9 cellular contexts compared by ENCODE assay signal in the genomic region with DNA sequence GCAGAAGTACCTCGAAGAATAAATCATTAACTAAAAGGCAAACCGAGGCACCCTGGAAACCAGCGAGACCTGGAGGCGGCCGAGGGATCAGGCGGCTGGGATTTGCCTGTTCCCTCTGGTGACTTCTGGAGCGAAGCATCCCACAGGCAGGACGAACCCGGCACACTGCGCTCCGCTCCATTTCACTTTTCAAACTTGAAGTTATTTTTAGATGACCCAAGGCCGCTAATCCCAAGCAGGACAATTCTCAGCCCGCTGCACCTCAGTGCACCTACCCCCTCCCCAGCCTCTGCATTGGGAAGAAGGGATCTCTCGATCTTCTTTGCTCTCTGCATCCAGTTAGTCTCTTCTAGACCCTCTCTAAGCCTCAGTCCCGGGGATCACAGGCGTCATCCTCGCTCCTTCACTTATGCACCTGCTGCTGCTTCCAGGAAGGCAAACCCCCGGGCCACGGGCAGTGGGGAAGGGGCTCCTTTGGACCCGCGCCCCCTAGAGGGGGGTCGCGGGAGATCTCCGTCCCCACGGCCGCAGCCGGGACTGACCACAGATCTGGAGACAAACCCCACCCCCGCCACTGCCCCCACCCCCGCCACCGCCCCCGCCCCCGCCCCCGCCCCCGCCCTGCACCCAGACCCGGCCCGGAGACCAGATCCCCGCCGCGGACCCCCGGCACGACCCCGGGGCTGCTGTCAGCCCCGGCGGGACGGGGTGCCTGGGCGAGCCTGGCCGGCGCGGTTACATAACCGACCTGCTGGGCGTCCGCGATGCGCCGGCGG. TPM values are rescaled to one million over a fixed set of nuclear protein-coding genes. Genes with fewer than 3 reads are reported as not detected.
DNase-seq lines count a peak whose midpoint lies in the region; ATAC-seq and TF ChIP-seq lines count a peak whose summit lies in the region.
"Had no signal": no experiment of that assay in that cellular context is flagged by ENCODE, and none has a peak within 500 bp of the region (broad histone marks: within the 10 kb centered on the region; RNA-seq: fewer than 3 reads in every experiment).

No MANE protein-coding gene starts in this region.

- peak overlapping the region; percentile 86 for H3K4me3 Mint-ChIP-seq in type B pancreatic cell

- no peak for ATAC-seq in HG03521 (IDR thresholded peaks at IDR 0.05; ENCODE audit: unreplicated experiment)

- H3K4me1 ChIP-seq in duodenal mucosa (ENCODE audit: control insufficient read depth in 1 of 2, insufficient read depth in 2 of 2, low read length in 2 of 2), result peaks cover 6 to 11% of the 10 kb centered on the region in 2 donors

- H3K36me3 ChIP-seq in duodenal mucosa (ENCODE audit: control insufficient read depth in 1 of 2, insufficient read depth in 2 of 2, low read length in 2 of 2), result no peaks in the 10 kb centered on the region

- no peaks in the 10 kb centered on the region for H3K9me3 ChIP-seq in duodenal mucosa (ENCODE audit: control insufficient read depth in 1 of 2, low read length in 2 of 2)

- peak overlapping the region; percentile 62 for H3K4me3 ChIP-seq in duodenal mucosa (ENCODE audit: low read depth in 1 of 2, low read length in 2 of 2)

- no peaks in the 10 kb centered on the region for H3K36me3 Mint-ChIP-seq in type B pancreatic cell

- H3K27ac Mint-ChIP-seq in type B pancreatic cell, result no peak overlapping the region

- H3K27me3 ChIP-seq in duodenal mucosa (ENCODE audit: control insufficient read depth in 1 of 2, insufficient read depth in 2 of 2, low read length in 2 of 2), result peaks cover 46 to 53% of the 10 kb centered on the region in 2 donors

- no peak overlapping the region for H3K9ac ChIP-seq in duodenal mucosa (ENCODE audit: low read depth in 1 of 2, low read length in 2 of 2)

- H3K9me3 Mint-ChIP-seq in type B pancreatic cell, result no peaks in the 10 kb centered on the region

- DNase-seq in NCI-H1436 (lab: John Stamatoyannopoulos, UW) (peak; percentile 2), NCI-H1436 treated with DMSO at 0.1 percent for 48 hours (lab: John Stamatoyannopoulos, UW) (no peak), NCI-H526 (lab: John Stamatoyannopoulos, UW) (peak; percentile 41 to 81), medulla oblongata (ENCODE audit: extremely low spot score) (peak; percentile 55), type B pancreatic cell (ENCODE audit: extremely low spot score, unreplicated experiment) (peak; percentile 70), KG1 (lab: John Stamatoyannopoulos, UW) (no peak)
- DNase-seq: DND-41 had no signal

- no peak overlapping the region for H3K27ac ChIP-seq in duodenal mucosa (ENCODE audit: low read depth, low read length)

- peaks cover 82% of the 10 kb centered on the region for H3K27me3 Mint-ChIP-seq in type B pancreatic cell

- no peaks in the 10 kb centered on the region for H3K4me1 Mint-ChIP-seq in type B pancreatic cell (ENCODE audit: unreplicated experiment)

- peak; percentile 77 for TF ChIP-seq CTCF in type B pancreatic cell (conservative IDR thresholded peaks at IDR 0.05)

RNA-seq across cellular contexts. Expression of a gene that starts 0.6 kb away (rescaled TPM):
- total RNA-seq in type B pancreatic cell (ENCODE audit: low replicate concordance), result 4.6 and 6.9 TPM in 2 replicates

Comparison
In these comparisons a context has a peak if more than half of its experiments do, and no peak if none do; other contexts are left out.
1. DNase-seq: peak in NCI-H1436 (single experiment), NCI-H526 (2 of 2), medulla oblongata (single experiment) and type B pancreatic cell (single experiment); none in NCI-H1436 treated with DMSO at 0.1 percent for 48 hours (single experiment) and KG1 (single experiment).